Comparison of ENCODE assay signal across 8 cellular contexts in genomic region chr14:64387232-64387737, GRCh38. TPM values are rescaled to one million over a fixed set of nuclear protein-coding genes. Genes with fewer than 3 reads are reported as not detected.
A peak's percentile ranks its signal among the peaks of the same experiment; 100 is the strongest.
DNase-seq lines count a peak whose midpoint lies in the region; ATAC-seq, FAIRE-seq and TF ChIP-seq lines count a peak whose summit lies in the region.

No MANE protein-coding gene starts in this region.

- DNase-seq in EL (peak; percentile 42), GM23338 (ENCODE audit: low spot score) (peak; percentile 34), NCI-H345 (lab: John Stamatoyannopoulos, UW) (peak; percentile 31), K562 (ENCODE audit: extremely low read depth in 1 of 4, low spot score in 3 of 4) (peak; percentile 13 to 48 (median 20)), keratinocyte (ENCODE audit: low read depth, low spot score) (no peak), NAMALWA (ENCODE audit: low spot score) (no peak), H54 (ENCODE audit: insufficient read length, low spot score) (no peak)

- H3K4me3 ChIP-seq in GM23338, result peak overlapping the region; percentile 61
- peak overlapping the region; percentile 59 for H3K4me3 ChIP-seq in K562
- H3K4me3 ChIP-seq in keratinocyte (ENCODE audit: control insufficient read depth in 2 of 3, extremely low read depth in 1 of 3, insufficient read depth in 2 of 3, low read depth in 1 of 3, low read length in 3 of 3), result peak overlapping the region; percentile 74 to 96 (median 93)

- ATAC-seq in GM23338, result peak; percentile 27
- peak; percentile 38 for ATAC-seq in K562

- TF ChIP-seq RAD21 in K562 (CRISPR knock-in tag; conservative IDR thresholded peaks at IDR 0.05 in 1 of 2, IDR thresholded peaks at IDR 0.05 in 1 of 2), result no peak

- WGBS in K562 (ENCODE audit: insufficient coverage, low coverage, missing lambda C conversion rate), result 1% methylated on average over 24 of the region's 25 CpGs

- TF ChIP-seq CTCF in GM23338 (conservative IDR thresholded peaks at IDR 0.05; ENCODE audit: low read depth in 2 of 2) (no peak), K562 (IDR thresholded peaks at IDR 0.05 in 2 of 3, conservative IDR thresholded peaks at IDR 0.05 in 1 of 3; ENCODE audit: insufficient read depth in 2 of 3, low read depth in 1 of 3, low read length in 3 of 3) (no peak), keratinocyte (optimal IDR thresholded peaks at IDR 0.05 in 1 of 3, IDR thresholded peaks at IDR 0.05 in 1 of 3, conservative IDR thresholded peaks at IDR 0.05 in 1 of 3; ENCODE audit: extremely low read depth in 1 of 3, insufficient read depth in 2 of 3, low read length in 3 of 3) (no peak)

- H3K36me3 ChIP-seq in GM23338 (ENCODE audit: insufficient read depth), result no peaks in the 10 kb centered on the region
- peaks cover 22% of the 10 kb centered on the region for H3K36me3 ChIP-seq in K562 (ENCODE audit: control insufficient read depth, insufficient read depth, low read length)
- H3K36me3 ChIP-seq in keratinocyte (ENCODE audit: control insufficient read depth in 2 of 2, extremely low read depth in 1 of 2, insufficient read depth in 2 of 2, low read length in 2 of 2), result peaks cover 6 to 14% of the 10 kb centered on the region in 2 experiments

- BruUV-seq in K562 (replicated peaks; lab: Mats Ljungman, UMichigan), result TSS peak; percentile 90

- intact Hi-C loops in K562 (cut with micrococcal nuclease), result loop anchor here (2.0 kb wide), 1 partner anchor 48 kb away; no protein-coding TSS in a partner anchor

- H3K9me3 ChIP-seq in K562 (replicated peaks; ENCODE audit: control insufficient read depth, insufficient read depth, low read depth, low read length) (no peaks in the 10 kb centered on the region), keratinocyte (ENCODE audit: control insufficient read depth, low read depth, low read length) (no peaks in the 10 kb centered on the region)

- H3K4me1 Mint-ChIP-seq in GM23338, result peaks cover 30% of the 10 kb centered on the region
- H3K4me1 Mint-ChIP-seq in stimulated activated naive CD8-positive, alpha-beta T cell treated with anti-CD3 and anti-CD28 coated beads, Interleukin-15, Interleukin-2, amounts not matched to agents 100 ng/mL and 50 ng/mL, for 24 hours (ENCODE audit: low read depth), result peaks cover 40% of the 10 kb centered on the region

- H3K4me1 ChIP-seq in GM23338 (ENCODE audit: insufficient read depth) (peaks cover 3% of the 10 kb centered on the region), K562 (replicated peaks in 1 of 2; ENCODE audit: control insufficient read depth in 2 of 2, insufficient read depth in 2 of 2, low read length in 2 of 2) (peaks cover 9 to 15% of the 10 kb centered on the region in 2 experiments; a peak in 4 of 5 replicates), keratinocyte (ENCODE audit: control insufficient read depth, extremely low read depth, insufficient read depth, low read length) (peaks cover 14% of the 10 kb centered on the region)

- peaks cover 50% of the 10 kb centered on the region for H3K79me2 ChIP-seq in GM23338 (replicated peaks; ENCODE audit: insufficient read depth)
- peaks cover 62% of the 10 kb centered on the region for H3K79me2 ChIP-seq in K562 (ENCODE audit: control insufficient read depth, insufficient read depth, low read length)
- H3K79me2 ChIP-seq in keratinocyte (ENCODE audit: control insufficient read depth, insufficient read depth, low read length), result peaks cover 46% of the 10 kb centered on the region

- H3K27ac Mint-ChIP-seq in GM23338, result peak overlapping the region; percentile 100
- H3K27ac Mint-ChIP-seq in stimulated activated naive CD8-positive, alpha-beta T cell treated with anti-CD3 and anti-CD28 coated beads, Interleukin-15, Interleukin-2, amounts not matched to agents 100 ng/mL and 50 ng/mL, for 24 hours, result peak overlapping the region; percentile 98

- POLR2A ChIA-PET in K562 (lab: Yijun Ruan, JAX), result interaction anchor here (0.6 to 1.9 kb wide), 13 partner anchors 9 to 541 kb away, joined by 3 to 12 read pairs (median 3); no protein-coding TSS in a partner anchor

- peaks cover 6% of the 10 kb centered on the region; the same call in 1 of the 2 replicates for H3F3A ChIP-seq in GM23338 (replicated peaks; ENCODE audit: low read depth)

- dilution Hi-C loops in keratinocyte (cut with MboI; ENCODE audit: extremely low pct_ligation_motif_present, low sequenced_read_pairs), result no loop called here

- H3K36me3 Mint-ChIP-seq in GM23338 (ENCODE audit: low read depth), result peaks cover 30% of the 10 kb centered on the region
- H3K36me3 Mint-ChIP-seq in stimulated activated naive CD8-positive, alpha-beta T cell treated with anti-CD3 and anti-CD28 coated beads, Interleukin-15, Interleukin-2, amounts not matched to agents 100 ng/mL and 50 ng/mL, for 24 hours (ENCODE audit: low read depth), result peaks cover 36% of the 10 kb centered on the region

- in situ Hi-C loops in K562 (cut with MboI), result no loop called here

- no peak for TF ChIP-seq POLR2A in K562 (conservative IDR thresholded peaks at IDR 0.05)
- no peak for TF ChIP-seq POLR2A in H54 (IDR thresholded peaks at IDR 0.05; ENCODE audit: low read depth, low read length)

- H3K9ac ChIP-seq in K562 (ENCODE audit: insufficient read depth in 1 of 2, low read depth in 2 of 2, low read length in 2 of 2) (peak overlapping the region; percentile 93 to 96), keratinocyte (ENCODE audit: control insufficient read depth, extremely low read depth, insufficient read depth, low read length) (peak overlapping the region; percentile 91)

- H3K27ac ChIP-seq in GM23338 (ENCODE audit: low read depth) (peak overlapping the region; percentile 87), K562 (ENCODE audit: extremely low read depth, low read depth, low read length) (peak overlapping the region; percentile 94), keratinocyte (ENCODE audit: control insufficient read depth, insufficient read depth, low read length) (peak overlapping the region; percentile 73)

- no peaks in the 10 kb centered on the region for H3K9me2 ChIP-seq in GM23338 (ENCODE audit: insufficient read depth)

- H3K9me1 ChIP-seq in K562 (ENCODE audit: control insufficient read depth, insufficient read depth, low read length) (no peaks in the 10 kb centered on the region), keratinocyte (ENCODE audit: control insufficient read depth, extremely low read depth, insufficient read depth, low read length) (no peaks in the 10 kb centered on the region)

- peaks cover 3% of the 10 kb centered on the region; the same call in 2 of the 3 replicates for H3K9me3 Mint-ChIP-seq in GM23338
- no peaks in the 10 kb centered on the region for H3K9me3 Mint-ChIP-seq in stimulated activated naive CD8-positive, alpha-beta T cell treated with anti-CD3 and anti-CD28 coated beads, Interleukin-15, Interleukin-2, amounts not matched to agents 100 ng/mL and 50 ng/mL, for 24 hours

- peaks cover 10% of the 10 kb centered on the region for H3K27me3 Mint-ChIP-seq in GM23338 (ENCODE audit: insufficient read depth, low read depth, poor library complexity)
- no peaks in the 10 kb centered on the region for H3K27me3 Mint-ChIP-seq in stimulated activated naive CD8-positive, alpha-beta T cell treated with anti-CD3 and anti-CD28 coated beads, Interleukin-15, Interleukin-2, amounts not matched to agents 100 ng/mL and 50 ng/mL, for 24 hours

- no peak for TF ChIP-seq EP300 in K562 (IDR thresholded peaks at IDR 0.05; ENCODE audit: low read length)

- no peaks in the 10 kb centered on the region for H3K27me3 ChIP-seq in GM23338 (ENCODE audit: insufficient read depth)
- no peaks in the 10 kb centered on the region for H3K27me3 ChIP-seq in K562 (ENCODE audit: control insufficient read depth in 2 of 2, insufficient read depth in 2 of 2, low read length in 2 of 2)
- H3K27me3 ChIP-seq in keratinocyte (ENCODE audit: control insufficient read depth, extremely low read depth, insufficient read depth, low read length), result no peaks in the 10 kb centered on the region

- H4K20me1 ChIP-seq in GM23338 (replicated peaks; ENCODE audit: insufficient read depth) (0 out of 2 replicates have a peak, but pooled peaks cover under 1% of the 10 kb centered on the region), K562 (replicated peaks; ENCODE audit: control insufficient read depth, insufficient read depth, low read length) (no peaks in the 10 kb centered on the region), keratinocyte (ENCODE audit: control insufficient read depth, extremely low read depth, insufficient read depth, low read length) (no peaks in the 10 kb centered on the region)

- H2AFZ ChIP-seq in GM23338, result no peak overlapping the region
- H2AFZ ChIP-seq in K562 (ENCODE audit: low read depth, low read length), result peak overlapping the region; percentile 84
- peak overlapping the region; percentile 92 for H2AFZ ChIP-seq in keratinocyte (ENCODE audit: control insufficient read depth, low read length)

- peak overlapping the region; percentile 82 for H3K4me2 ChIP-seq in GM23338
- peak overlapping the region; percentile 90 for H3K4me2 ChIP-seq in K562 (ENCODE audit: insufficient read depth, low read length)
- H3K4me2 ChIP-seq in keratinocyte (ENCODE audit: control insufficient read depth, extremely low read depth, insufficient read depth, low read depth, low read length), result peak overlapping the region; percentile 90

- CTCF ChIA-PET in K562 (lab: Yijun Ruan, JAX; ENCODE audit: low intra/inter-chr PET ratio), result interaction anchor here (0.6 kb wide), 1 partner anchor 336 kb away, joined by 4 read pairs; no protein-coding TSS in a partner anchor

- peak overlapping the region; percentile 85 for H3K4me3 Mint-ChIP-seq in GM23338
- peak overlapping the region; percentile 94 for H3K4me3 Mint-ChIP-seq in stimulated activated naive CD8-positive, alpha-beta T cell treated with anti-CD3 and anti-CD28 coated beads, Interleukin-15, Interleukin-2, amounts not matched to agents 100 ng/mL and 50 ng/mL, for 24 hours

- FAIRE-seq in K562 (lab: Jason Lieb, UNC) (no peak), keratinocyte (lab: Jason Lieb, UNC) (no peak), H54 (lab: Jason Lieb, UNC) (no peak)

RNA-seq across cellular contexts. Expression of gene MTHFD1, which starts 0.9 kb away (rescaled TPM):
- total RNA-seq in GM23338 (2014; rRNA removed; shearing (Covaris generic)), result 219 and 252 TPM in 2 replicates
- polyA plus RNA-seq in GM23338 (2016; fragmentation: Nextera tagmentation; extraction: Ambion mirVana), result 237 and 262 TPM in 2 replicates
- total RNA-seq in K562 (2011; cell fraction: chromatin; rRNA removed; ENCODE audit: low replicate concordance), result 169 and 171 TPM in 2 replicates
- total RNA-seq in K562 (2011; cell fraction: nucleolus; rRNA removed), result 83.2 and 83.8 TPM in 2 replicates
- total RNA-seq in K562 (2011; cell fraction: nucleoplasm; rRNA removed), result 85.4 and 89.0 TPM in 2 replicates
- total RNA-seq in K562 (2014; rRNA removed), result 93.9 and 117 TPM in 2 replicates
- total RNA-seq in K562 (2014; rRNA removed; fragmentation: Illumina TruSeq; extraction: Trizol), result 81.4 and 85.0 TPM in 2 replicates
- 79.2 and 82.3 TPM in 2 replicates for total RNA-seq in K562 (2015; rRNA removed; fragmentation: Illumina TruSeq; extraction: Trizol)
- 158 and 161 TPM in 2 replicates for total RNA-seq in K562 (2021)
- polyA plus RNA-seq in K562 (2011; rRNA removed), result 58.4 and 66.7 TPM in 2 replicates
- polyA plus RNA-seq in K562 (2011; cell fraction: cytosol; rRNA removed), result 40.8 and 44.5 TPM in 2 replicates
- 68.4 and 70.6 TPM in 2 replicates for polyA plus RNA-seq in K562 (2011; cell fraction: nucleus; rRNA removed)
- polyA plus RNA-seq in K562 (2012), result 85.3 and 125 TPM in 2 replicates
- 130 and 153 TPM in 2 replicates for polyA plus RNA-seq in K562 (2014; fragmentation: Illumina TruSeq; extraction: Trizol)
- polyA plus RNA-seq in K562 (2014; fragmentation: Nextera tagmentation; extraction: Ambion mirVana), result 100 to 1,000 TPM in 1 of 2 experiments, 10 to 100 TPM in 1; 90.9 to 147 TPM
- 84.6 and 98.8 TPM in 2 replicates for polyA plus RNA-seq in K562 (2014; rRNA removed)
- polyA minus RNA-seq in K562 (2011; rRNA and poly(A)+ RNA removed), result 134 and 150 TPM in 2 replicates
- 106 and 120 TPM in 2 replicates for polyA minus RNA-seq in K562 (2011; cell fraction: cytosol; rRNA and poly(A)+ RNA removed)
- polyA minus RNA-seq in K562 (2011; cell fraction: nucleus; rRNA and poly(A)+ RNA removed), result 41.2 and 61.8 TPM in 2 replicates
- 35.5 to 74.2 TPM (median 63.2 TPM) in 3 replicates for polyA plus RNA-seq in keratinocyte
- 18.8 TPM for polyA plus RNA-seq in keratinocyte (2011; ENCODE audit: low read depth)
- polyA plus RNA-seq in keratinocyte (2011; cell fraction: cytosol; rRNA removed), result 32.2 and 36.1 TPM in 2 replicates
- 62.0 and 70.8 TPM in 2 replicates for polyA plus RNA-seq in keratinocyte (2011; cell fraction: nucleus; rRNA removed)
- 31.9 and 108 TPM in 2 replicates for polyA plus RNA-seq in keratinocyte (2012; ENCODE audit: low replicate concordance)
- polyA minus RNA-seq in keratinocyte, result 53.9 to 101 TPM (median 74.2 TPM) in 3 replicates
- polyA minus RNA-seq in keratinocyte (2011; cell fraction: cytosol; rRNA and poly(A)+ RNA removed), result 77.9 TPM
- 41.5 and 71.6 TPM in 2 replicates for polyA minus RNA-seq in keratinocyte (2011; cell fraction: nucleus; rRNA and poly(A)+ RNA removed)

Comparison
In these comparisons a context has a peak if more than half of its experiments do, and no peak if none do; other contexts are left out.
1. DNase-seq: peak in EL (single experiment), GM23338 (single experiment), NCI-H345 (single experiment) and K562 (4 of 4); none in keratinocyte (single experiment), NAMALWA (single experiment) and H54 (single experiment).
2. Peak in every context shown above with its lines, with median percentiles within 50 percentile points of each other: H3K27ac ChIP-seq, H3K4me2 ChIP-seq and H3K4me3 ChIP-seq.